ENCODE assay signal across 15 cellular contexts in genomic region chr7:131495679-131496498, GRCh38.
DNase-seq lines count a peak whose midpoint lies in the region; ATAC-seq and TF ChIP-seq lines count a peak whose summit lies in the region.
"Had no signal": no experiment of that assay in that cellular context is flagged by ENCODE, and none has a peak within 500 bp of the region (broad histone marks: within the 10 kb centered on the region; RNA-seq: fewer than 3 reads in every experiment).

No MANE protein-coding gene starts in this region.

- CTCF ChIA-PET in WTC11 (lab: Charles Lee) = interaction anchor here (1.0 kb wide), 1 partner anchor 50 kb away, joined by 3 read pairs; no protein-coding TSS in a partner anchor

- no peaks in the 10 kb centered on the region for H3K9me3 ChIP-seq in left ventricle myocardium inferior (replicated peaks)
- no peaks in the 10 kb centered on the region for H3K9me3 ChIP-seq in endodermal cell (ENCODE audit: control insufficient read depth, low read length)
- H3K9me3 ChIP-seq: BE2C had no signal

- H3K27ac Mint-ChIP-seq in WTC11 (0 out of 2 replicates have a peak overlapping the region, but pooled peaks have one; percentile 19), endodermal cell (peak overlapping the region; percentile 7)
- no peak overlapping the region for H3K27ac Mint-ChIP-seq in effector memory CD8-positive, alpha-beta T cell

- no peaks in the 10 kb centered on the region for H3K27me3 ChIP-seq in left ventricle myocardium inferior (ENCODE audit: low read depth)
- no peaks in the 10 kb centered on the region for H3K27me3 ChIP-seq in endodermal cell (ENCODE audit: control insufficient read depth, insufficient read depth, low read length, poor library complexity, severe bottlenecking)
- H3K27me3 ChIP-seq: BE2C had no signal

- POLR2A ChIA-PET in WTC11 (lab: Charles Lee) = no interaction called here

- TF ChIP-seq CTCF in left ventricle myocardium inferior (IDR thresholded peaks at IDR 0.05; ENCODE audit: borderline replicate concordance) = no peak
- TF ChIP-seq CTCF in WTC11 (IDR thresholded peaks at IDR 0.05) = no peak
- TF ChIP-seq CTCF in endodermal cell (conservative IDR thresholded peaks at IDR 0.05) = no peak

- H3K4me3 Mint-ChIP-seq in WTC11 = no peak overlapping the region
- no peak overlapping the region for H3K4me3 Mint-ChIP-seq in endodermal cell
- H3K4me3 Mint-ChIP-seq in effector memory CD8-positive, alpha-beta T cell = no peak overlapping the region
- H3K4me3 Mint-ChIP-seq: CD4-positive, CD25-positive, alpha-beta regulatory T cell; CD8-positive, alpha-beta memory T cell; H9 had no signal

- ATAC-seq in WTC11 = no peak
- no peak for ATAC-seq in GM18517 (IDR thresholded peaks at IDR 0.05; ENCODE audit: unreplicated experiment)
- ATAC-seq in effector memory CD8-positive, alpha-beta T cell (replicated peaks) = no peak

- H3K27me3 Mint-ChIP-seq in WTC11 (ENCODE audit: low read depth) (no peaks in the 10 kb centered on the region), endodermal cell (ENCODE audit: insufficient read depth) (no peaks in the 10 kb centered on the region)
- H3K27me3 Mint-ChIP-seq in effector memory CD8-positive, alpha-beta T cell = no peaks in the 10 kb centered on the region
- H3K27me3 Mint-ChIP-seq: CD4-positive, CD25-positive, alpha-beta regulatory T cell; CD8-positive, alpha-beta memory T cell had no signal

- H3K36me3 ChIP-seq in left ventricle myocardium inferior (peaks cover 20% of the 10 kb centered on the region), endodermal cell (ENCODE audit: control insufficient read depth, insufficient read depth, low read length) (peaks cover 53% of the 10 kb centered on the region)

- H3K4me3 ChIP-seq in left ventricle myocardium inferior (no peak overlapping the region), endodermal cell (ENCODE audit: low read length) (no peak overlapping the region)

- H3K9me3 Mint-ChIP-seq in WTC11 (no peaks in the 10 kb centered on the region), endodermal cell (no peaks in the 10 kb centered on the region)
- H3K9me3 Mint-ChIP-seq in effector memory CD8-positive, alpha-beta T cell = no peaks in the 10 kb centered on the region
- H3K9me3 Mint-ChIP-seq: CD4-positive, CD25-positive, alpha-beta regulatory T cell; CD8-positive, alpha-beta memory T cell; H9 had no signal

- H3K4me1 Mint-ChIP-seq in WTC11 (no peaks in the 10 kb centered on the region), endodermal cell (no peaks in the 10 kb centered on the region)
- H3K4me1 Mint-ChIP-seq in effector memory CD8-positive, alpha-beta T cell (ENCODE audit: low read depth in 2 of 2) = peaks cover 1 to 6% of the 10 kb centered on the region in 2 donors
- H3K4me1 Mint-ChIP-seq: H9 had no signal

- no peak for DNase-seq in left ventricle myocardium inferior
- DNase-seq in cardiac septum (ENCODE audit: low spot score) = no peak
- DNase-seq in WTC11 (ENCODE audit: low spot score) = no peak
- no peak for DNase-seq in endodermal cell
- DNase-seq in effector memory CD8-positive, alpha-beta T cell = no peak
- DNase-seq in AG20443 (ENCODE audit: low spot score) = no peak
- DNase-seq: BE2C; C1 segment of cervical spinal cord; CD4-positive, CD25-positive, alpha-beta regulatory T cell; CD8-positive, alpha-beta memory T cell; COR-L47; GOT3; H9; IMR-90 had no signal

- peak overlapping the region; percentile 60 for H3K27ac ChIP-seq in left ventricle myocardium inferior (replicated peaks)
- H3K27ac ChIP-seq in endodermal cell (ENCODE audit: low read depth, low read length) = no peak overlapping the region

- peaks cover 20% of the 10 kb centered on the region for H3K4me1 ChIP-seq in left ventricle myocardium inferior
- no peaks in the 10 kb centered on the region for H3K4me1 ChIP-seq in endodermal cell (ENCODE audit: control insufficient read depth, insufficient read depth, low read length)
- H3K4me1 ChIP-seq: BE2C had no signal

- intact Hi-C loops in left ventricle myocardium inferior (cut with micrococcal nuclease) = no loop called here
- intact Hi-C loops in cardiac septum (cut with DNase I) = no loop called here

- WGBS in endodermal cell (ENCODE audit: insufficient coverage in 1 of 2, insufficient read length in 1 of 2), 2 experiments = 92 to 97% methylated on average over 5 to 7 of the region's 7 CpGs

- no peak overlapping the region for H3K9ac ChIP-seq in endodermal cell (ENCODE audit: extremely low read depth, low read length, poor library complexity, severe bottlenecking)

- peaks cover 22% of the 10 kb centered on the region for H3K36me3 Mint-ChIP-seq in WTC11
- H3K36me3 Mint-ChIP-seq in endodermal cell (ENCODE audit: low read depth) = peaks cover 44% of the 10 kb centered on the region
- peaks cover 7% of the 10 kb centered on the region for H3K36me3 Mint-ChIP-seq in effector memory CD8-positive, alpha-beta T cell (ENCODE audit: insufficient read depth)

TF ChIP-seq in WTC11, 78 proteins besides CTCF, POLR2A, EP300 and RAD21:
- TF ChIP-seq EMX1 (CRISPR knock-in tag; IDR thresholded peaks at IDR 0.05) (0 out of 2 replicates have a peak, but pooled peaks have one; percentile 42), ZMAT4 (CRISPR knock-in tag; IDR thresholded peaks at IDR 0.05) (peak; percentile 79; the same call in 1 of the 2 replicates), SMAD4 (CRISPR knock-in tag; IDR thresholded peaks at IDR 0.05) (no peak)

Comparison
In these comparisons a context has a peak if more than half of its experiments do, and no peak if none do; other contexts are left out.
1. H3K27ac Mint-ChIP-seq: peak in WTC11 (single experiment) and endodermal cell (single experiment); none in effector memory CD8-positive, alpha-beta T cell (0 of 2).